Comparison of ENCODE assay signal across 20 cellular contexts in the genomic region with DNA sequence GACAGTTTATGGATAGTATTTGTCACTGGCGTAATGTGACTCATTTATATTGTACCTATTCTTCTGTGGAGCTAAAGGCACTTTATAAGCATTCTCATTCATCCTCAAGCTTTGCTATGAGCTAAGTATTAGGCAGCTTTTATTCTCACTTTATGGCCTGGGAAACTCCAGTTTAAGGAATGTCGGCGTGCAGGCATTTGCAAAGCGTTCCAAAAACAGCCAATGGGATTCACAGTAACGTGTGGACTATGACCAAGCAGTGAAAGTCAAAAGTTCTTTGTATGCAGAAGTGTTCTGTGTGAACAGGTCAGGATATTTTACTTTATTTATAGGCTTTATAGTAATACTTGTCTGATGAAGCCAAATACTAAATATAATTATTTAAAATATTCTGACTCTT.
DNase-seq lines count a peak whose midpoint lies in the region; ATAC-seq, FAIRE-seq and TF ChIP-seq lines count a peak whose summit lies in the region.
"Had no signal": no experiment of that assay in that cellular context is flagged by ENCODE, and none has a peak within 500 bp of the region (broad histone marks: within the 10 kb centered on the region; RNA-seq: fewer than 3 reads in every experiment).

No MANE protein-coding gene starts in this region.

- H3K27ac ChIP-seq in body of pancreas = peak overlapping the region in 1 of 4 donors; percentile 22
- H3K27ac ChIP-seq in small intestine (ENCODE audit: low read depth in 1 of 2, low read length in 1 of 2) = no peak overlapping the region
- H3K27ac ChIP-seq: left lung, parathyroid adenoma, spleen, suprapubic skin had no signal

- DNase-seq in HuH-7 (ENCODE audit: low spot score) = peak; percentile 6
- DNase-seq in body of pancreas = peak in 3 of 4 donors; percentile 7 to 12 (median 10)
- DNase-seq in left colon = no peak
- peak; percentile 79 for DNase-seq in small intestine
- DNase-seq in RKO (ENCODE audit: low spot score) = no peak
- no peak for DNase-seq in SHP77 (lab: John Stamatoyannopoulos, UW)
- DNase-seq in activated T-helper 2 cell treated with anti-CD3 and anti-CD28 coated beads, Interferon-gamma antibody, Interleukin-2, Interleukin-4, amounts not matched to agents 10 μg/mL and 5 μg/mL and 100 μg/mL, durations not matched to agents 14 hours and 24 hours and 36 hours (ENCODE audit: low spot score) = no peak
- DNase-seq: activated CD4-positive, alpha-beta T cell treated with anti-CD3 and anti-CD28 coated beads, Interleukin-2, amount 50 U/mL, for 1 hour; activated gamma-delta T cell treated with Interleukin-2 at 50 U/mL for 16 hours; C1 segment of cervical spinal cord; foreskin melanocyte; GM23248; left lung; NCI-H1930; spleen had no signal

- H3K4me1 ChIP-seq in body of pancreas = no peaks in the 10 kb centered on the region
- no peaks in the 10 kb centered on the region for H3K4me1 ChIP-seq in small intestine (ENCODE audit: control insufficient read depth in 2 of 2, insufficient read depth in 1 of 2, low read depth in 1 of 2, low read length in 1 of 2)
- H3K4me1 ChIP-seq: left lung, parathyroid adenoma, spleen had no signal

- no peak for TF ChIP-seq CTCF in body of pancreas (IDR thresholded peaks at IDR 0.05)

- no peaks in the 10 kb centered on the region for H3K36me3 Mint-ChIP-seq in activated T-helper 2 cell treated with anti-CD3 and anti-CD28 coated beads, Interferon-gamma antibody, Interleukin-2, Interleukin-4, amounts not matched to agents 10 μg/mL and 5 μg/mL and 100 μg/mL, durations not matched to agents 14 hours and 24 hours and 36 hours (ENCODE audit: low read depth)

- WGBS in body of pancreas, 2 donors = 27% methylated on average over 5 of the region's 5 CpGs
- 16 to 47% (median 24%) methylated on average over 5 of the region's 5 CpGs for WGBS in small intestine, 3 donors

- H3K4me3 Mint-ChIP-seq in activated T-helper 2 cell treated with anti-CD3 and anti-CD28 coated beads, Interferon-gamma antibody, Interleukin-2, Interleukin-4, amounts not matched to agents 10 μg/mL and 5 μg/mL and 100 μg/mL, durations not matched to agents 14 hours and 24 hours and 36 hours (ENCODE audit: low read depth) = no peak overlapping the region

- no peak overlapping the region for H3K27ac Mint-ChIP-seq in activated T-helper 2 cell treated with anti-CD3 and anti-CD28 coated beads, Interferon-gamma antibody, Interleukin-2, Interleukin-4, amounts not matched to agents 10 μg/mL and 5 μg/mL and 100 μg/mL, durations not matched to agents 14 hours and 24 hours and 36 hours

- TF ChIP-seq POLR2A in body of pancreas (IDR thresholded peaks at IDR 0.05) = no peak

- no peaks in the 10 kb centered on the region for H3K27me3 Mint-ChIP-seq in activated T-helper 2 cell treated with anti-CD3 and anti-CD28 coated beads, Interferon-gamma antibody, Interleukin-2, Interleukin-4, amounts not matched to agents 10 μg/mL and 5 μg/mL and 100 μg/mL, durations not matched to agents 14 hours and 24 hours and 36 hours (ENCODE audit: low read depth)

- no peak for FAIRE-seq in small intestine (lab: Jason Lieb, UNC)
- FAIRE-seq: colon, endometrium, GM18507 had no signal

- no peaks in the 10 kb centered on the region for H3K9me3 ChIP-seq in body of pancreas
- H3K9me3 ChIP-seq in small intestine (ENCODE audit: control insufficient read depth, low read depth) = no peaks in the 10 kb centered on the region
- H3K9me3 ChIP-seq: left lung, spleen, suprapubic skin had no signal

- no peaks in the 10 kb centered on the region for H3K9me3 Mint-ChIP-seq in activated T-helper 2 cell treated with anti-CD3 and anti-CD28 coated beads, Interferon-gamma antibody, Interleukin-2, Interleukin-4, amounts not matched to agents 10 μg/mL and 5 μg/mL and 100 μg/mL, durations not matched to agents 14 hours and 24 hours and 36 hours

- no peaks in the 10 kb centered on the region for H3K27me3 ChIP-seq in body of pancreas
- H3K27me3 ChIP-seq in small intestine (ENCODE audit: control insufficient read depth in 2 of 2, insufficient read depth in 2 of 2, low read length in 2 of 2) = no peaks in the 10 kb centered on the region
- H3K27me3 ChIP-seq: left lung, spleen, suprapubic skin had no signal

- H3K4me1 Mint-ChIP-seq in activated T-helper 2 cell treated with anti-CD3 and anti-CD28 coated beads, Interferon-gamma antibody, Interleukin-2, Interleukin-4, amounts not matched to agents 10 μg/mL and 5 μg/mL and 100 μg/mL, durations not matched to agents 14 hours and 24 hours and 36 hours (ENCODE audit: low read depth) = no peaks in the 10 kb centered on the region

- H3K4me3 ChIP-seq in body of pancreas = no peak overlapping the region
- H3K4me3 ChIP-seq in small intestine (ENCODE audit: low read depth in 1 of 2, low read length in 2 of 2) = no peak overlapping the region
- H3K4me3 ChIP-seq: left lung, spleen, suprapubic skin had no signal

- peak; percentile 88 for ATAC-seq in body of pancreas
- peak; percentile 98 for ATAC-seq in left colon
- ATAC-seq: left lung had no signal

- H3K36me3 ChIP-seq in body of pancreas (replicated peaks in 1 of 2; ENCODE audit: insufficient read depth in 1 of 2, low read depth in 2 of 2) (no peaks in the 10 kb centered on the region), small intestine (ENCODE audit: control insufficient read depth in 2 of 2, insufficient read depth in 2 of 2, low read length in 2 of 2) (no peaks in the 10 kb centered on the region)
- H3K36me3 ChIP-seq: left lung, spleen, suprapubic skin had no signal

- intact Hi-C loops in body of pancreas (cut with DNase I) = no loop called here
- intact Hi-C loops in left colon (cut with DNase I, micrococcal nuclease) = no loop called here
- intact Hi-C loops in activated T-helper 2 cell treated with anti-CD3 and anti-CD28 coated beads, Interferon-gamma antibody, Interleukin-2, Interleukin-4, amounts not matched to agents 10 μg/mL and 5 μg/mL and 100 μg/mL, durations not matched to agents 14 hours and 24 hours and 36 hours (cut with micrococcal nuclease) = no loop called here

Comparison
In these comparisons a context has a peak if more than half of its experiments do, and no peak if none do; other contexts are left out.
1. DNase-seq: peak in HuH-7 (single experiment), body of pancreas (3 of 4) and small intestine (single experiment); none in left colon (0 of 2), RKO (single experiment), SHP77 (0 of 2) and activated T-helper 2 cell treated with anti-CD3 and anti-CD28 coated beads, Interferon-gamma antibody, Interleukin-2, Interleukin-4, amounts not matched to agents 10 μg/mL and 5 μg/mL and 100 μg/mL, durations not matched to agents 14 hours and 24 hours and 36 hours (single experiment).